ENCODE assay signal across 9 cellular contexts in the genomic region with DNA sequence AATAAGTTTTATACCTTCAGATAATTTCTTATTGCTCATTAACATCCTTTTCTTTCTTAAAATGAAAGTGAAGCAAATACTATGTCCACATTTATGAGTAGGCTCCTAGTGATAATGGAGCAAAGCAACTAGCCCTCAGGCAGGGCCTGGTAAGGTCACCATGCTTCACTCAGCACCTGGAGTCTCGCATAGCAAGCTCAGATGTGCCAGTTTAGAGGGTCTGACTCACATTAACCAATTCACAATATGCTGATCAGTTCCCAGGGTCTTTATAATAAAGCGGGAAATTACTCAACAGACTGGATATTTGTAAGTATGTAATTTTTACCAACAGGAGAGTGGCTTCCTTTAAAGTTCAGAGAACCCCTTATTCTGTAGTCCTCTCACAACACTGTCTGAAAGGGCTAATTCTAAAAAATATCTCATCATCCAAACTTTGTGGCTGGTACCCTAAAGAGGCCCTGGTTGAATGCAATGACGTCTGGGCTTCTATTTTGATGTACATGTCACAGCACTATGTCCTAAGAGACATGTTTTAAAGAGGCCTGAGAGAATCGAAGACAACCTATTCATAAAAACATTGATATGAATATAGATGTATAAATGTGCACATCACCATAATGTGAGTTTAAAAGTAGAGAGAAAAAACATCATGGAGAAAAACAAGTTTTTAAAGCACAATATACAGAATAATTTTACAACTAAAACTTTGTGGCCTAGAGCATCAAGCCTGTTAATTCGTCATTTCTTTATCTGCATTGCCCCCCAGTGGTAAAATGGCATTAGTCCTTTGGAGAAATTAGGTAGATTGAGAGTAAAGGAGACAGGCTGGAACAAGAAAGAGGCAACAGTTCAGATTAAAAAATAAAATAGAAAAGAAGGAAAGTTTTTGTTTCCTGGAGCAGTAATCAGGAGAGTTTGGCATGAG. TPM values are rescaled to one million over a fixed set of nuclear protein-coding genes. Genes with fewer than 3 reads are reported as not detected.
A peak's percentile ranks its signal among the peaks of the same experiment; 100 is the strongest.
DNase-seq lines count a peak whose midpoint lies in the region; ATAC-seq and TF ChIP-seq lines count a peak whose summit lies in the region.
"Had no signal": no experiment of that assay in that cellular context is flagged by ENCODE, and none has a peak within 500 bp of the region (broad histone marks: within the 10 kb centered on the region; RNA-seq: fewer than 3 reads in every experiment).

No MANE protein-coding gene starts in this region.

- peak; percentile 45 for DNase-seq in AG10803 (ENCODE audit: low read depth)
- DNase-seq in RPMI7951 (ENCODE audit: low read depth): peak; percentile 51
- DNase-seq in dedifferentiated amniotic fluid mesenchymal stem cell (ENCODE audit: extremely low spot score): peak; percentile 75
- DNase-seq in myocyte (ENCODE audit: low read depth): peak; percentile 71
- DNase-seq: naive B cell had no signal

- TF ChIP-seq CTCF in AG10803 (conservative IDR thresholded peaks at IDR 0.05; ENCODE audit: low read length): peak; percentile 68
- TF ChIP-seq CTCF in GM12872 (IDR thresholded peaks at IDR 0.05; ENCODE audit: insufficient read depth, low read depth, low read length): peak; percentile 40; the same call in 2 of the 3 replicates

- ATAC-seq in HG03571 (IDR thresholded peaks at IDR 0.05; ENCODE audit: unreplicated experiment) (peak; percentile 77), GM21717 (IDR thresholded peaks at IDR 0.05; ENCODE audit: unreplicated experiment) (no peak), GM18498 (IDR thresholded peaks at IDR 0.05; ENCODE audit: unreplicated experiment) (no peak)

- H3K4me3 ChIP-seq in AG10803 (ENCODE audit: low read length): no peak overlapping the region

RNA-seq across cellular contexts. Expression of a gene that starts 44.3 kb away (rescaled TPM):
- total RNA-seq in RPMI7951 (2014; rRNA removed; shearing (Covaris generic)): not detected in 2 replicates
- not detected in 2 replicates for total RNA-seq in myocyte
- not detected for polyA plus RNA-seq in myocyte (2012)
